ENCODE assay signal across 1 cellular context in genomic region chr3:126607214-126607908, GRCh38.
A peak's percentile ranks its signal among the peaks of the same experiment; 100 is the strongest.
TF ChIP-seq lines count a peak whose summit lies in the region.

No MANE protein-coding gene starts in this region.

TF ChIP-seq in K562, 482 proteins besides CTCF, POLR2A, EP300 and RAD21:
- TF ChIP-seq SMARCA4 (IDR thresholded peaks at IDR 0.05), result peak; percentile 48; the same call in 1 of the 2 replicates
- no peak for TF ChIP-seq PTBP1 (IDR thresholded peaks at IDR 0.05; ENCODE audit: low read depth, low read length)
- TF ChIP-seq ELK1 (CRISPR knock-in tag; IDR thresholded peaks at IDR 0.05), result no peak
- TF ChIP-seq FOSL1 (tag; conservative IDR thresholded peaks at IDR 0.05), result peak; percentile 69
- no peak for TF ChIP-seq CSDE1 (IDR thresholded peaks at IDR 0.05)
- TF ChIP-seq ZNF780A (CRISPR knock-in tag; IDR thresholded peaks at IDR 0.05), result no peak
- peak; percentile 58; the same call in 1 of the 2 replicates for TF ChIP-seq HMBOX1 (IDR thresholded peaks at IDR 0.05)
- TF ChIP-seq MAFK (IDR thresholded peaks at IDR 0.05; ENCODE audit: low read length), result peak; percentile 91
- no peak for TF ChIP-seq GATAD2B (IDR thresholded peaks at IDR 0.05; ENCODE audit: borderline replicate concordance)
- TF ChIP-seq TEAD2 (tag; IDR thresholded peaks at IDR 0.05), result no peak
- no peak for TF ChIP-seq MITF (IDR thresholded peaks at IDR 0.05)
- peak; percentile 95 for TF ChIP-seq C11orf30 (IDR thresholded peaks at IDR 0.05; ENCODE audit: low read depth)
- TF ChIP-seq OTX1 (CRISPR knock-in tag; IDR thresholded peaks at IDR 0.05), result no peak
- no peak for TF ChIP-seq ZNF764 (CRISPR knock-in tag; IDR thresholded peaks at IDR 0.05; ENCODE audit: low read depth)
- peak; percentile 93 for TF ChIP-seq BACH1 (tag; IDR thresholded peaks at IDR 0.05)
- no peak for TF ChIP-seq RBM15 (IDR thresholded peaks at IDR 0.05; ENCODE audit: insufficient read depth, low read length)
- no peak for TF ChIP-seq DMBX1 (CRISPR knock-in tag; IDR thresholded peaks at IDR 0.05; ENCODE audit: borderline replicate concordance)
- no peak for TF ChIP-seq GTF3C2 (IDR thresholded peaks at IDR 0.05; ENCODE audit: borderline replicate concordance, extremely low read depth, insufficient read length)
- TF ChIP-seq ZNF592 (IDR thresholded peaks at IDR 0.05), result no peak
- no peak for TF ChIP-seq FOXA1 (IDR thresholded peaks at IDR 0.05; ENCODE audit: borderline replicate concordance)
- no peak; the same call in 1 of the 2 replicates for TF ChIP-seq JUND (IDR thresholded peaks at IDR 0.05; ENCODE audit: borderline replicate concordance, low read depth, low read length)
- TF ChIP-seq JUND (tag; IDR thresholded peaks at IDR 0.05; ENCODE audit: borderline replicate concordance, low read depth, low read length), result peak; percentile 64; the same call in 1 of the 3 replicates
- peak; percentile 97 for TF ChIP-seq MAFG (tag; conservative IDR thresholded peaks at IDR 0.05)
- TF ChIP-seq DPF2 (IDR thresholded peaks at IDR 0.05), result no peak; the same call in 1 of the 2 replicates
- no peak for TF ChIP-seq PHB2 (IDR thresholded peaks at IDR 0.05; ENCODE audit: low read depth)
- no peak for TF ChIP-seq U2AF2 (optimal IDR thresholded peaks at IDR 0.05; ENCODE audit: low read depth, low read length)
- TF ChIP-seq MAFF (IDR thresholded peaks at IDR 0.05; ENCODE audit: low read length), result peak; percentile 93
- peak; percentile 98 for TF ChIP-seq ZNF316 (IDR thresholded peaks at IDR 0.05)
- no peak for TF ChIP-seq TRIM25 (IDR thresholded peaks at IDR 0.05; ENCODE audit: borderline replicate concordance)
- TF ChIP-seq ATF3 (IDR thresholded peaks at IDR 0.05), result peak; percentile 61
- TF ChIP-seq ATF3 (CRISPR knock-in tag; conservative IDR thresholded peaks at IDR 0.05), result no peak
- peak; percentile 78 for TF ChIP-seq NFE2L1 (tag; IDR thresholded peaks at IDR 0.05; ENCODE audit: borderline replicate concordance, low read depth)
- no peak for TF ChIP-seq TCFL5 (CRISPR knock-in tag; conservative IDR thresholded peaks at IDR 0.05)
- TF ChIP-seq ZNF695 (CRISPR knock-in tag; IDR thresholded peaks at IDR 0.05), result no peak
- TF ChIP-seq NFE2 (IDR thresholded peaks at IDR 0.05; ENCODE audit: low read depth), result peak; percentile 93
- peak; percentile 52 for TF ChIP-seq ARID1B (IDR thresholded peaks at IDR 0.05)
- no peak for TF ChIP-seq ELK3 (CRISPR knock-in tag; IDR thresholded peaks at IDR 0.05)
- TF ChIP-seq GABPA (tag; conservative IDR thresholded peaks at IDR 0.05; ENCODE audit: low read depth), result no peak
- no peak for TF ChIP-seq ZNF263 (CRISPR knock-in tag; IDR thresholded peaks at IDR 0.05; ENCODE audit: borderline replicate concordance)
- TF ChIP-seq SETDB1 (IDR thresholded peaks at IDR 0.05; ENCODE audit: low read length), result no peak
- TF ChIP-seq RBM25 (IDR thresholded peaks at IDR 0.05; ENCODE audit: low read depth, low read length, severe bottlenecking), result no peak
- no peak for TF ChIP-seq RNF219 (CRISPR knock-in tag; IDR thresholded peaks at IDR 0.05)
